Comparison of ENCODE assay signal across 12 cellular contexts in genomic region chr6:11393713-11394627, GRCh38.
DNase-seq lines count a peak whose midpoint lies in the region; ATAC-seq, FAIRE-seq and TF ChIP-seq lines count a peak whose summit lies in the region.
"Had no signal": no experiment of that assay in that cellular context is flagged by ENCODE, and none has a peak within 500 bp of the region (broad histone marks: within the 10 kb centered on the region; RNA-seq: fewer than 3 reads in every experiment).

No MANE protein-coding gene starts in this region.

- H3K9me3 Mint-ChIP-seq in osteocyte (ENCODE audit: unreplicated experiment): peaks cover 4% of the 10 kb centered on the region

- H3K27ac ChIP-seq in K562 (ENCODE audit: extremely low read depth, low read depth, low read length): no peak overlapping the region

- H3K27me3 Mint-ChIP-seq in osteocyte (ENCODE audit: unreplicated experiment): no peaks in the 10 kb centered on the region
- H3K27me3 Mint-ChIP-seq: IgD-negative memory B cell had no signal

- H3K9me1 ChIP-seq in K562 (ENCODE audit: control insufficient read depth, insufficient read depth, low read length): no peaks in the 10 kb centered on the region

- no peaks in the 10 kb centered on the region for H3K36me3 ChIP-seq in K562 (ENCODE audit: control insufficient read depth, insufficient read depth, low read length)

- peaks cover 0 to 24% of the 10 kb centered on the region in 2 experiments; a peak in 4 of 5 replicates for H3K4me1 ChIP-seq in K562 (replicated peaks in 1 of 2; ENCODE audit: control insufficient read depth in 2 of 2, insufficient read depth in 2 of 2, low read length in 2 of 2)

- in situ Hi-C loops in K562 (cut with MboI): no loop called here

- CTCF ChIA-PET in K562 (lab: Yijun Ruan, JAX; ENCODE audit: low intra/inter-chr PET ratio): no interaction called here

- no peak for TF ChIP-seq EP300 in K562 (IDR thresholded peaks at IDR 0.05; ENCODE audit: low read length)

- H3K9ac ChIP-seq in K562 (ENCODE audit: insufficient read depth in 1 of 2, low read depth in 2 of 2, low read length in 2 of 2): no peak overlapping the region

- no peaks in the 10 kb centered on the region for H3K27me3 ChIP-seq in K562 (ENCODE audit: control insufficient read depth in 2 of 2, insufficient read depth in 2 of 2, low read length in 2 of 2)

- no peak for FAIRE-seq in HTR-8/SVneo (lab: Jason Lieb, UNC)
- FAIRE-seq in K562 (lab: Jason Lieb, UNC): no peak

- whole genome bisulfite sequencing in K562 (ENCODE audit: insufficient coverage, low coverage, missing lambda C conversion rate): 10% methylated on average over 7 of the region's 7 CpGs

- H3K79me2 ChIP-seq in K562 (ENCODE audit: control insufficient read depth, insufficient read depth, low read length): no peaks in the 10 kb centered on the region

- no peak overlapping the region for H3K4me2 ChIP-seq in K562 (ENCODE audit: insufficient read depth, low read length)

- DNase-seq in ELR (ENCODE audit: low read depth): peak; percentile 29
- peak; percentile 37 for DNase-seq in HTR-8/SVneo (ENCODE audit: insufficient read length, low spot score)
- no peak for DNase-seq in K562 (ENCODE audit: extremely low read depth in 1 of 4, low spot score in 3 of 4)
- no peak for DNase-seq in osteocyte (ENCODE audit: extremely low spot score, unreplicated experiment)
- DNase-seq in cerebellar cortex (ENCODE audit: low spot score): no peak
- DNase-seq in SHP77 treated with DMSO at 0.1 percent for 48 hours (lab: John Stamatoyannopoulos, UW): no peak
- DNase-seq: DMS79, NCI-H510A treated with DMSO at 0.1 percent for 48 hours had no signal

- peak overlapping the region; percentile 75 for H3K27ac Mint-ChIP-seq in osteocyte (ENCODE audit: unreplicated experiment)
- H3K27ac Mint-ChIP-seq: IgD-negative memory B cell had no signal

- no peak for TF ChIP-seq POLR2A in K562 (conservative IDR thresholded peaks at IDR 0.05)

- intact Hi-C loops in K562 (cut with micrococcal nuclease): no loop called here

- no peaks in the 10 kb centered on the region for H3K9me3 ChIP-seq in K562 (replicated peaks; ENCODE audit: control insufficient read depth, insufficient read depth, low read depth, low read length)

- H3K4me3 Mint-ChIP-seq in osteocyte (ENCODE audit: unreplicated experiment): no peak overlapping the region
- H3K4me3 Mint-ChIP-seq: IgD-negative memory B cell, neural crest cell had no signal

- POLR2A ChIA-PET in K562 (lab: Yijun Ruan, JAX): interaction anchor here (0.6 to 1.2 kb wide), 2 partner anchors 14 to 175 kb away, joined by 3 read pairs; no protein-coding TSS in a partner anchor

- no peaks in the 10 kb centered on the region for H4K20me1 ChIP-seq in K562 (replicated peaks; ENCODE audit: control insufficient read depth, insufficient read depth, low read length)

- 0 out of 2 replicates have a peak overlapping the region, but pooled peaks have one; percentile 27 for H2AFZ ChIP-seq in K562 (ENCODE audit: low read depth, low read length)

- H3K4me1 Mint-ChIP-seq in osteocyte (ENCODE audit: unreplicated experiment): peaks cover 20% of the 10 kb centered on the region

- no peak overlapping the region for H3K4me3 ChIP-seq in K562

- BruUV-seq in K562 (replicated peaks; lab: Mats Ljungman, UMichigan): no TSS peak

- ATAC-seq in K562 (no peak), GM18502 (IDR thresholded peaks at IDR 0.05; ENCODE audit: poor library complexity, unreplicated experiment) (no peak), HG03432 (IDR thresholded peaks at IDR 0.05; ENCODE audit: unreplicated experiment) (no peak)

- no peak for TF ChIP-seq RAD21 in K562 (CRISPR knock-in tag; conservative IDR thresholded peaks at IDR 0.05 in 1 of 2, IDR thresholded peaks at IDR 0.05 in 1 of 2)

- H3K36me3 Mint-ChIP-seq in osteocyte (ENCODE audit: unreplicated experiment): no peaks in the 10 kb centered on the region

- TF ChIP-seq CTCF in K562 (IDR thresholded peaks at IDR 0.05 in 2 of 3, conservative IDR thresholded peaks at IDR 0.05 in 1 of 3; ENCODE audit: insufficient read depth in 2 of 3, low read depth in 1 of 3, low read length in 3 of 3) (no peak), osteocyte (IDR thresholded peaks at IDR 0.05) (no peak)

TF ChIP-seq in K562, 482 proteins besides CTCF, POLR2A, EP300 and RAD21:
- TF ChIP-seq ZNF609 (CRISPR knock-in tag; IDR thresholded peaks at IDR 0.05; ENCODE audit: borderline replicate concordance): no peak
- 0 out of 2 replicates have a peak, but pooled peaks have one; percentile 23 for TF ChIP-seq ZNF512 (tag; IDR thresholded peaks at IDR 0.05)
- TF ChIP-seq, protein P1, sequence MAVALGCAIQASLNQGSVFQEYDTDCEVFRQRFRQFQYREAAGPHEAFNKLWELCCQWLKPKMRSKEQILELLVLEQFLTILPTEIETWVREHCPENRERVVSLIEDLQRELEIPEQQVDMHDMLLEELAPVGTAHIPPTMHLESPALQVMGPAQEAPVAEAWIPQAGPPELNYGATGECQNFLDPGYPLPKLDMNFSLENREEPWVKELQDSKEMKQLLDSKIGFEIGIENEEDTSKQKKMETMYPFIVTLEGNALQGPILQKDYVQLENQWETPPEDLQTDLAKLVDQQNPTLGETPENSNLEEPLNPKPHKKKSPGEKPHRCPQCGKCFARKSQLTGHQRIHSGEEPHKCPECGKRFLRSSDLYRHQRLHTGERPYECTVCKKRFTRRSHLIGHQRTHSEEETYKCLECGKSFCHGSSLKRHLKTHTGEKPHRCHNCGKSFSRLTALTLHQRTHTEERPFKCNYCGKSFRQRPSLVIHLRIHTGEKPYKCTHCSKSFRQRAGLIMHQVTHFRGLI (CRISPR knock-in tag; IDR thresholded peaks at IDR 0.05): peak; percentile 13; the same call in 1 of the 2 replicates

Comparison
In these comparisons a context has a peak if more than half of its experiments do, and no peak if none do; other contexts are left out.
1. DNase-seq: peak in ELR (single experiment) and HTR-8/SVneo (single experiment); none in K562 (0 of 4), osteocyte (single experiment), cerebellar cortex (single experiment) and SHP77 treated with DMSO at 0.1 percent for 48 hours (single experiment).